ENCODE assay signal across 25 cellular contexts in the genomic region with DNA sequence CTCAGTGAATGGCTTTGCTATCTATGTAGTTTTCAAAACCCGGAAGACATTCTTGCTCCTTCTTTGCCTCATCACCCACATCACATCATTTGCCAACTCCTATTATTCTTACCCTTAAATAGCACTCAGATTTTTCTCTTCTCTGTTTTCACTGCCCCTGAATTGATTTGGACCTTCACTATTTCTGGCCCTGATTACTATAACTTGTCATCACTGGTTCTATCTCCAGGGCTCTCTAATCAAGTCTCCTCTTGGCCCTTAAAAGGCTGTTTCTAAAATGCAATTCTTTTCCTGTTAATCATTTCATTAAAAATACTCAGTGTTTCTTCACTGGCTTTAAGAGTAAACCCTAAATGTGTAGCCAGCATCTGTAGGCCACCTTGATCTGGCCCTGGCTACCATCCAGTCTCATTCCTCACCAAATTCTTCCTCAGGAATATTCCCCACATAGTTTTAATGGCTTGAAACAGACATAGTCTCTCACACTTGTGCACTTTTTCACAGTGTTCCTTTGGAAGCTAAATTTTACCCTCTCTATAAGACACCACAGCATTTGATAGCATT.
"Had no signal": no experiment of that assay in that cellular context is flagged by ENCODE, and none has a peak within 500 bp of the region (broad histone marks: within the 10 kb centered on the region; RNA-seq: fewer than 3 reads in every experiment).

No MANE protein-coding gene starts in this region.

- H3K36me3 ChIP-seq: adrenal gland, brain microvascular endothelial cell, left lung, right lobe of liver, thoracic aorta had no signal

- H3K27ac ChIP-seq: adrenal gland, brain microvascular endothelial cell, left lung, right lobe of liver, thoracic aorta had no signal

- H3K4me3 Mint-ChIP-seq: activated B cell treated with CpG ODN at 0.5 μM for 24 hours; activated naive CD4-positive, alpha-beta T cell treated with anti-CD3 and anti-CD28 coated beads for 36 hours; activated naive CD8-positive, alpha-beta T cell treated with anti-CD3 and anti-CD28 coated beads for 36 hours; activated T-cell treated with anti-CD3 and anti-CD28 coated beads, Interleukin-2, amount 50 U/mL, for 72 hours; effector memory CD8-positive, alpha-beta T cell; natural killer cell treated with Interleukin-12 subunit alpha and Interleukin-12 subunit beta and Interleukin-15 and Interleukin-18, amount 100 ng/mL, for 72 hours; T-helper 17 cell had no signal

- H3K4me1 ChIP-seq: adrenal gland, left lung, right lobe of liver had no signal

- H3K4me3 ChIP-seq: adrenal gland, left lung, mucosa of descending colon, right lobe of liver, thoracic aorta had no signal

- H3K27me3 Mint-ChIP-seq: activated B cell treated with CpG ODN at 0.5 μM for 24 hours; activated naive CD8-positive, alpha-beta T cell treated with anti-CD3 and anti-CD28 coated beads for 36 hours; effector memory CD8-positive, alpha-beta T cell; natural killer cell treated with Interleukin-12 subunit alpha and Interleukin-12 subunit beta and Interleukin-15 and Interleukin-18, amount 100 ng/mL, for 72 hours; T-helper 17 cell had no signal

- H3K27me3 ChIP-seq: adrenal gland, brain microvascular endothelial cell, left lung, right lobe of liver had no signal

- ATAC-seq: activated T-cell treated with anti-CD3 and anti-CD28 coated beads, Interleukin-2, amount 50 U/mL, for 72 hours; effector memory CD8-positive, alpha-beta T cell; left lung; mucosa of descending colon; natural killer cell treated with Interleukin-12 subunit alpha and Interleukin-12 subunit beta and Interleukin-15 and Interleukin-18, amount 100 ng/mL, for 72 hours; right lobe of liver; T-helper 17 cell had no signal

- H3K9me3 ChIP-seq: adrenal gland, left lung, mucosa of descending colon, right lobe of liver, thoracic aorta had no signal

- FAIRE-seq: urothelium cell line had no signal

- H3K27ac Mint-ChIP-seq: activated B cell treated with CpG ODN at 0.5 μM for 24 hours; activated naive CD4-positive, alpha-beta T cell treated with anti-CD3 and anti-CD28 coated beads for 36 hours; activated naive CD8-positive, alpha-beta T cell treated with anti-CD3 and anti-CD28 coated beads for 36 hours; activated T-cell treated with anti-CD3 and anti-CD28 coated beads, Interleukin-2, amount 50 U/mL, for 72 hours; effector memory CD8-positive, alpha-beta T cell; natural killer cell treated with Interleukin-12 subunit alpha and Interleukin-12 subunit beta and Interleukin-15 and Interleukin-18, amount 100 ng/mL, for 72 hours; T-helper 17 cell had no signal

- H3K9me3 Mint-ChIP-seq: activated B cell treated with CpG ODN at 0.5 μM for 24 hours; activated naive CD4-positive, alpha-beta T cell treated with anti-CD3 and anti-CD28 coated beads for 36 hours; activated naive CD8-positive, alpha-beta T cell treated with anti-CD3 and anti-CD28 coated beads for 36 hours; effector memory CD8-positive, alpha-beta T cell; natural killer cell treated with Interleukin-12 subunit alpha and Interleukin-12 subunit beta and Interleukin-15 and Interleukin-18, amount 100 ng/mL, for 72 hours had no signal

- DNase-seq: activated B cell treated with CpG ODN at 0.5 μM for 24 hours; activated effector memory CD4-positive, alpha-beta T cell treated with Interleukin-2 at 50 U/mL for 16 hours; activated naive CD4-positive, alpha-beta T cell treated with anti-CD3 and anti-CD28 coated beads for 36 hours; activated naive CD8-positive, alpha-beta T cell treated with anti-CD3 and anti-CD28 coated beads for 36 hours; activated T-cell treated with anti-CD3 and anti-CD28 coated beads for 4 hours; activated T-cell treated with anti-CD3 and anti-CD28 coated beads, Interleukin-2, amount 50 U/mL, for 72 hours; adrenal gland; aorta; brain microvascular endothelial cell; cortex of kidney; effector memory CD8-positive, alpha-beta T cell; erythroblast; foreskin melanocyte; kidney glomerular epithelial cell; left lung; mucosa of descending colon; posterior cingulate gyrus; right lobe of liver; stimulated activated CD4-positive, alpha-beta T cell treated with anti-CD3 and anti-CD28 coated beads, Interleukin-2, amount 100 ng/mL, for 48 hours; stimulated activated naive CD4-positive, alpha-beta T cell treated with Interleukin-2 at 50 U/mL for 16 hours; T-helper 17 cell; T1000 had no signal
